In genomic region chr5:6606884-6607558, GRCh38 we compare ENCODE assay signal across 25 cellular contexts. TPM values are rescaled to one million over a fixed set of nuclear protein-coding genes. Genes with fewer than 3 reads are reported as not detected.
DNase-seq lines count a peak whose midpoint lies in the region; ATAC-seq and TF ChIP-seq lines count a peak whose summit lies in the region.
"Had no signal": no experiment of that assay in that cellular context is flagged by ENCODE, and none has a peak within 500 bp of the region (broad histone marks: within the 10 kb centered on the region; RNA-seq: fewer than 3 reads in every experiment).

No MANE protein-coding gene starts in this region.

- POLR2A ChIA-PET in PC-9 (lab: Charles Lee; ENCODE audit: unreplicated experiment): no interaction called here

- H4K20me1 ChIP-seq in PC-9 (ENCODE audit: insufficient read depth): peaks cover 58% of the 10 kb centered on the region

- H3K4me1 Mint-ChIP-seq in stimulated activated naive CD8-positive, alpha-beta T cell treated with anti-CD3 and anti-CD28 coated beads, Interleukin-15, Interleukin-2, amounts not matched to agents 100 ng/mL and 50 ng/mL, for 24 hours (ENCODE audit: low read depth): no peaks in the 10 kb centered on the region
- no peaks in the 10 kb centered on the region for H3K4me1 Mint-ChIP-seq in stimulated activated naive CD8-positive, alpha-beta T cell treated with anti-CD3 and anti-CD28 coated beads, Interleukin-15, amount 100 ng/mL, for 72 hours
- H3K4me1 Mint-ChIP-seq: mesothelial cell of epicardium, T-cell had no signal

- H3K9me2 ChIP-seq in PC-9 (ENCODE audit: insufficient read depth): no peaks in the 10 kb centered on the region

- peak overlapping the region; percentile 37 for H3K27ac Mint-ChIP-seq in stimulated activated naive CD8-positive, alpha-beta T cell treated with anti-CD3 and anti-CD28 coated beads, Interleukin-15, Interleukin-2, amounts not matched to agents 100 ng/mL and 50 ng/mL, for 24 hours
- peak overlapping the region in 1 of 2 donors; percentile 33 for H3K27ac Mint-ChIP-seq in stimulated activated naive CD8-positive, alpha-beta T cell treated with anti-CD3 and anti-CD28 coated beads, Interleukin-15, amount 100 ng/mL, for 72 hours
- H3K27ac Mint-ChIP-seq: mesothelial cell of epicardium, T-cell had no signal

- no peaks in the 10 kb centered on the region for H3K4me1 ChIP-seq in PC-9 (replicated peaks; ENCODE audit: insufficient read depth)
- H3K4me1 ChIP-seq: Peyer's patch, SJSA1, transverse colon had no signal

- no peaks in the 10 kb centered on the region for H3K27me3 Mint-ChIP-seq in stimulated activated naive CD8-positive, alpha-beta T cell treated with anti-CD3 and anti-CD28 coated beads, Interleukin-15, Interleukin-2, amounts not matched to agents 100 ng/mL and 50 ng/mL, for 24 hours
- no peaks in the 10 kb centered on the region for H3K27me3 Mint-ChIP-seq in stimulated activated naive CD8-positive, alpha-beta T cell treated with anti-CD3 and anti-CD28 coated beads, Interleukin-15, amount 100 ng/mL, for 72 hours
- H3K27me3 Mint-ChIP-seq: naive thymus-derived CD8-positive, alpha-beta T cell; T-cell had no signal

- H2AFZ ChIP-seq in PC-9: no peak overlapping the region

- CTCF ChIA-PET in PC-9 (lab: Charles Lee): no interaction called here

- no peaks in the 10 kb centered on the region for H3K9me3 ChIP-seq in PC-9 (ENCODE audit: insufficient read depth, low read depth)
- H3K9me3 ChIP-seq: BLaER1 treated with 17β-estradiol and CSF1 and Interleukin-3, amounts not matched to agents 10 nM and 100 nM; Peyer's patch; SJSA1; transverse colon had no signal

- TSS peak; percentile 4 for BruUV-seq in PC-9 (replicated peaks; lab: Mats Ljungman, UMichigan)

- intact Hi-C loops in PC-9 (cut with micrococcal nuclease; ENCODE audit: unreplicated experiment): no loop called here

- no peaks in the 10 kb centered on the region for H3K9me3 Mint-ChIP-seq in stimulated activated naive CD8-positive, alpha-beta T cell treated with anti-CD3 and anti-CD28 coated beads, Interleukin-15, Interleukin-2, amounts not matched to agents 100 ng/mL and 50 ng/mL, for 24 hours
- H3K9me3 Mint-ChIP-seq in stimulated activated naive CD8-positive, alpha-beta T cell treated with anti-CD3 and anti-CD28 coated beads, Interleukin-15, amount 100 ng/mL, for 72 hours: no peaks in the 10 kb centered on the region
- H3K9me3 Mint-ChIP-seq: mesothelial cell of epicardium; naive thymus-derived CD8-positive, alpha-beta T cell; T-cell had no signal

- ATAC-seq in stimulated activated naive CD8-positive, alpha-beta T cell treated with anti-CD3 and anti-CD28 coated beads, Interleukin-15, amount 100 ng/mL, for 72 hours: no peak
- ATAC-seq: naive thymus-derived CD8-positive, alpha-beta T cell; T-cell had no signal

- in situ Hi-C loops in KBM-7 (cut with MboI; ENCODE audit: low pct_unique_long_range_greater_than_20kb, low sequenced_read_pairs): no loop called here

- H3K79me2 ChIP-seq in PC-9 (ENCODE audit: low read depth): no peaks in the 10 kb centered on the region

- no peak overlapping the region for H3K4me3 Mint-ChIP-seq in stimulated activated naive CD8-positive, alpha-beta T cell treated with anti-CD3 and anti-CD28 coated beads, Interleukin-15, Interleukin-2, amounts not matched to agents 100 ng/mL and 50 ng/mL, for 24 hours
- H3K4me3 Mint-ChIP-seq in stimulated activated naive CD8-positive, alpha-beta T cell treated with anti-CD3 and anti-CD28 coated beads, Interleukin-15, amount 100 ng/mL, for 72 hours: no peak overlapping the region
- H3K4me3 Mint-ChIP-seq: mesothelial cell of epicardium; naive thymus-derived CD8-positive, alpha-beta T cell; T-cell had no signal

- no peak overlapping the region for H3K27ac ChIP-seq in PC-9
- H3K27ac ChIP-seq: epithelial cell of prostate, Peyer's patch, SJSA1, transverse colon had no signal

- DNase-seq in stimulated activated naive CD8-positive, alpha-beta T cell treated with anti-CD3 and anti-CD28 coated beads, Interleukin-15, amount 100 ng/mL, for 72 hours: no peak
- DNase-seq in PC-9 (no peak), epidermal melanocyte (ENCODE audit: insufficient read length, low spot score) (peak; percentile 37), SHP77 (lab: John Stamatoyannopoulos, UW) (no peak), 8988T (no peak), KBM-7 (no peak)
- DNase-seq: activated CD4-positive, alpha-beta T cell treated with anti-CD3 and anti-CD28 coated beads for 1 hour; activated CD8-positive, alpha-beta memory T cell treated with anti-CD3 and anti-CD28 coated beads for 24 hours; activated gamma-delta T cell treated with Interleukin-2 at 50 U/mL for 16 hours; DMS79 treated with DMSO at 0.1 percent for 48 hours; HCEC 1CT; kidney; MM.1S; naive thymus-derived CD8-positive, alpha-beta T cell; NCI-H146; NCI-H446; occipital lobe; Peyer's patch; T-cell; transverse colon had no signal

- peaks cover 82% of the 10 kb centered on the region for H3K36me3 ChIP-seq in PC-9 (ENCODE audit: low read depth)

- TF ChIP-seq CTCF in PC-9 (conservative IDR thresholded peaks at IDR 0.05): no peak

- H3F3A ChIP-seq in PC-9 (ENCODE audit: insufficient read depth, low read depth): peaks cover 6% of the 10 kb centered on the region; the same call in 1 of the 2 replicates

- no peak overlapping the region for H3K4me2 ChIP-seq in PC-9

- peaks cover 86% of the 10 kb centered on the region for H3K36me3 Mint-ChIP-seq in stimulated activated naive CD8-positive, alpha-beta T cell treated with anti-CD3 and anti-CD28 coated beads, Interleukin-15, Interleukin-2, amounts not matched to agents 100 ng/mL and 50 ng/mL, for 24 hours (ENCODE audit: low read depth)

- H3K27me3 ChIP-seq in PC-9 (ENCODE audit: insufficient read depth, low read depth): no peaks in the 10 kb centered on the region
- H3K27me3 ChIP-seq: BLaER1 treated with 17β-estradiol and CSF1 and Interleukin-3, amounts not matched to agents 10 nM and 100 nM; Peyer's patch; SJSA1; transverse colon had no signal

- H3K4me3 ChIP-seq in PC-9: no peak overlapping the region
- H3K4me3 ChIP-seq: BLaER1 treated with 17β-estradiol and CSF1 and Interleukin-3, amounts not matched to agents 10 nM and 100 nM; Peyer's patch; SJSA1; transverse colon had no signal

RNA-seq across cellular contexts. Expression of gene NSUN2, which starts 25.8 kb away (rescaled TPM):
- total RNA-seq in PC-9 (2021): 148 and 155 TPM in 2 replicates

RNA-seq across cellular contexts. Expression of gene SRD5A1, which starts 26.2 kb away (rescaled TPM):
- total RNA-seq in PC-9 (2021): 52.3 and 56.7 TPM in 2 replicates
